Comparison of ENCODE assay signal across 9 cellular contexts in the genomic region with DNA sequence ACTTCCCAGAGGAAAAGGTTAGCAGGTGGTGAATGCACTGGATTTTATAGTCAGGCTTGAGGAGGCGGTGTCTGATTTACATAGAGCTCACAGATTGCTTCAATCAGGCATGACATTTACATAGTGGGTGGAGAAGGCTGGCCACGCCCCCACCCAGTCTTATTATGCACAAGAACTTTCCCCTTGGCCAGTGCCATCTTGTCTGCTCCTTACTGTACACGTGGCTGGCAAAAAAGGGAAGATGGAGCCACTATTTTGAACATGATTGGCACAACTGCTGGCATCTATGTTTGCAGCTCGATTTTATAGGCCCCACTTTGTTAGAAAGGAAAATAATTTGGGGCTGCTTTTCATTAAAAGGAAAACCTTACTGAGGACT. TPM values are rescaled to one million over a fixed set of nuclear protein-coding genes. Genes with fewer than 3 reads are reported as not detected.
DNase-seq lines count a peak whose midpoint lies in the region; ATAC-seq and TF ChIP-seq lines count a peak whose summit lies in the region.
"Had no signal": no experiment of that assay in that cellular context is flagged by ENCODE, and none has a peak within 500 bp of the region (broad histone marks: within the 10 kb centered on the region; RNA-seq: fewer than 3 reads in every experiment).

No MANE protein-coding gene starts in this region.

- no peaks in the 10 kb centered on the region for H3K27me3 Mint-ChIP-seq in CD4-positive, CD25-positive, alpha-beta regulatory T cell
- H3K27me3 Mint-ChIP-seq in endodermal cell (ENCODE audit: insufficient read depth): peaks cover 8% of the 10 kb centered on the region
- peaks cover 0 to 8% (median 1%) of the 10 kb centered on the region in 3 donors for H3K27me3 Mint-ChIP-seq in CD14-positive monocyte (ENCODE audit: low read depth in 3 of 3)

- no peaks in the 10 kb centered on the region for H3K27me3 ChIP-seq in CD4-positive, CD25-positive, alpha-beta regulatory T cell (ENCODE audit: control insufficient read depth, insufficient read depth, low read length)
- no peaks in the 10 kb centered on the region for H3K27me3 ChIP-seq in HAP-1 (ENCODE audit: low read depth)
- peaks cover 5% of the 10 kb centered on the region for H3K27me3 ChIP-seq in endodermal cell (ENCODE audit: control insufficient read depth, insufficient read depth, low read length, poor library complexity, severe bottlenecking)
- H3K27me3 ChIP-seq in aorta (ENCODE audit: control insufficient read depth in 1 of 2, insufficient read depth in 2 of 2, low read length in 1 of 2): no peaks in the 10 kb centered on the region

- peaks cover 0 to 1% (median 0%) of the 10 kb centered on the region in 7 donors for H3K9me3 Mint-ChIP-seq in CD4-positive, CD25-positive, alpha-beta regulatory T cell
- H3K9me3 Mint-ChIP-seq in endodermal cell (no peaks in the 10 kb centered on the region), CD14-positive monocyte (peaks cover 6 to 24% (median 20%) of the 10 kb centered on the region in 7 donors)

- H3K36me3 Mint-ChIP-seq in CD4-positive, CD25-positive, alpha-beta regulatory T cell: no peaks in the 10 kb centered on the region
- H3K36me3 Mint-ChIP-seq in endodermal cell (ENCODE audit: low read depth): no peaks in the 10 kb centered on the region
- peaks cover 3 to 5% of the 10 kb centered on the region in 2 donors for H3K36me3 Mint-ChIP-seq in CD14-positive monocyte

- peaks cover 12% of the 10 kb centered on the region for H3K4me1 ChIP-seq in CD4-positive, CD25-positive, alpha-beta regulatory T cell (ENCODE audit: control insufficient read depth, insufficient read depth, low read length, poor library complexity, severe bottlenecking)
- no peaks in the 10 kb centered on the region for H3K4me1 ChIP-seq in HAP-1
- H3K4me1 ChIP-seq in endodermal cell (ENCODE audit: control insufficient read depth, insufficient read depth, low read length): no peaks in the 10 kb centered on the region
- no peaks in the 10 kb centered on the region for H3K4me1 ChIP-seq in aorta (ENCODE audit: control insufficient read depth in 1 of 2, insufficient read depth in 2 of 2, low read length in 2 of 2)

- H3K9ac ChIP-seq in endodermal cell (ENCODE audit: extremely low read depth, low read length, poor library complexity, severe bottlenecking): no peak overlapping the region
- H3K9ac ChIP-seq: parathyroid adenoma had no signal

- H3K27ac Mint-ChIP-seq in CD4-positive, CD25-positive, alpha-beta regulatory T cell: peak overlapping the region in 2 of 3 donors; percentile 20 to 83
- no peak overlapping the region for H3K27ac Mint-ChIP-seq in endodermal cell
- no peak overlapping the region for H3K27ac Mint-ChIP-seq in CD14-positive monocyte

- 74 to 100% methylated on average over 1 to 4 of the region's 4 CpGs for WGBS in endodermal cell (ENCODE audit: insufficient coverage in 1 of 2, insufficient read length in 1 of 2), 2 experiments
- WGBS in aorta, 2 donors: 65 to 68% methylated on average over 4 of the region's 4 CpGs

- H3K9me3 ChIP-seq in CD4-positive, CD25-positive, alpha-beta regulatory T cell (ENCODE audit: control insufficient read depth in 2 of 2, low read length in 2 of 2): no peaks in the 10 kb centered on the region
- H3K9me3 ChIP-seq in HAP-1 (no peaks in the 10 kb centered on the region), endodermal cell (ENCODE audit: control insufficient read depth, low read length) (no peaks in the 10 kb centered on the region), aorta (ENCODE audit: control insufficient read depth, low read length) (no peaks in the 10 kb centered on the region)

- H3K4me1 Mint-ChIP-seq in CD4-positive, CD25-positive, alpha-beta regulatory T cell: peaks cover 16 to 25% (median 22%) of the 10 kb centered on the region in 4 donors
- H3K4me1 Mint-ChIP-seq in endodermal cell (no peaks in the 10 kb centered on the region), CD14-positive monocyte (peaks cover 5% of the 10 kb centered on the region)

- no peak overlapping the region for H3K27ac ChIP-seq in CD4-positive, CD25-positive, alpha-beta regulatory T cell (ENCODE audit: insufficient read depth, low read length, poor library complexity, severe bottlenecking)
- no peak overlapping the region for H3K27ac ChIP-seq in endodermal cell (ENCODE audit: low read depth, low read length)
- no peak overlapping the region for H3K27ac ChIP-seq in aorta (ENCODE audit: low read depth in 1 of 2, low read length in 2 of 2)
- H3K27ac ChIP-seq: parathyroid adenoma had no signal

- intact Hi-C loops in aorta (cut with DNase I): no loop called here
- intact Hi-C loops in CD14-positive monocyte (cut with micrococcal nuclease): no loop called here

- H3K36me3 ChIP-seq in CD4-positive, CD25-positive, alpha-beta regulatory T cell (ENCODE audit: control insufficient read depth, insufficient read depth, low read length): no peaks in the 10 kb centered on the region
- H3K36me3 ChIP-seq in HAP-1 (replicated peaks) (no peaks in the 10 kb centered on the region), endodermal cell (ENCODE audit: control insufficient read depth, insufficient read depth, low read length) (no peaks in the 10 kb centered on the region), aorta (ENCODE audit: control insufficient read depth in 1 of 2, insufficient read depth in 2 of 2, low read length in 1 of 2) (no peaks in the 10 kb centered on the region)

- no peak overlapping the region for H3K4me3 ChIP-seq in CD4-positive, CD25-positive, alpha-beta regulatory T cell (ENCODE audit: low read depth, low read length)
- H3K4me3 ChIP-seq in HAP-1 (no peak overlapping the region), endodermal cell (ENCODE audit: low read length) (no peak overlapping the region), aorta (ENCODE audit: low read length in 2 of 2) (no peak overlapping the region)

- in situ Hi-C loops in HAP-1 (cut with MboI; ENCODE audit: low sequenced_read_pairs): no loop called here

- TF ChIP-seq CTCF in endodermal cell (conservative IDR thresholded peaks at IDR 0.05) (no peak), CD14-positive monocyte (IDR thresholded peaks at IDR 0.05) (no peak)

- DNase-seq in CD4-positive, CD25-positive, alpha-beta regulatory T cell: peak in 1 of 3 donors; percentile 69
- DNase-seq in HAP-1 (ENCODE audit: low spot score in 2 of 2) (peak; percentile 3 to 60), NCI-H524 treated with DMSO at 0.1 percent for 48 hours (lab: John Stamatoyannopoulos, UW) (peak; percentile 68), endodermal cell (peak; percentile 56), aorta (no peak), activated T-cell treated with anti-CD3 and anti-CD28 coated beads for 4 hours (no peak), CD14-positive monocyte (ENCODE audit: low spot score) (no peak), ecto neural progenitor cell (ENCODE audit: low spot score) (no peak)

- no peak overlapping the region for H3K4me3 Mint-ChIP-seq in CD4-positive, CD25-positive, alpha-beta regulatory T cell
- H3K4me3 Mint-ChIP-seq in endodermal cell: no peak overlapping the region
- H3K4me3 Mint-ChIP-seq in CD14-positive monocyte: no peak overlapping the region

- peak; percentile 31 to 46 for ATAC-seq in CD4-positive, CD25-positive, alpha-beta regulatory T cell (ENCODE audit: low read depth in 2 of 2)
- ATAC-seq in aorta (ENCODE audit: low FRiP score): no peak

RNA-seq across cellular contexts. Expression of a gene that starts 10.9 kb away (rescaled TPM):
- total RNA-seq in CD4-positive, CD25-positive, alpha-beta regulatory T cell: 10.9 TPM
- 10 to 100 TPM; 15.4 to 34.4 (median 19.7) TPM for polyA plus RNA-seq in CD4-positive, CD25-positive, alpha-beta regulatory T cell
- total RNA-seq in endodermal cell (10 to 100 TPM; 61.4 to 87.2 TPM), aorta (100 to 1,000 TPM in 1 of 2 donors, 10 to 100 TPM in 1; 90.0 to 164 TPM)
- 69.8 TPM for polyA plus RNA-seq in endodermal cell (2013, experiment 1 of 2)
- 67.9 TPM for polyA plus RNA-seq in endodermal cell (2013, experiment 2 of 2)
- polyA plus RNA-seq in aorta (100 to 1,000 TPM in 1 of 2 donors, 10 to 100 TPM in 1; 86.0 to 106 TPM), CD14-positive monocyte (1 to 10 TPM; 1.7 to 3.3 TPM)

RNA-seq across cellular contexts. Expression of a gene that starts 34.8 kb away (rescaled TPM):
- total RNA-seq in CD4-positive, CD25-positive, alpha-beta regulatory T cell: 14.8 TPM
- 10 to 100 TPM; 18.5 to 23.7 (median 21.4) TPM for polyA plus RNA-seq in CD4-positive, CD25-positive, alpha-beta regulatory T cell
- total RNA-seq in endodermal cell (10 to 100 TPM; 29.3 to 41.1 TPM), aorta (10 to 100 TPM; 32.7 to 33.6 TPM)
- polyA plus RNA-seq in endodermal cell (2013, experiment 1 of 2): 30.3 TPM
- polyA plus RNA-seq in endodermal cell (2013, experiment 2 of 2): 30.8 TPM
- polyA plus RNA-seq in aorta (10 to 100 TPM; 25.4 to 31.8 TPM), CD14-positive monocyte (10 to 100 TPM; 12.4 to 19.0 TPM)

Comparison
In these comparisons a context has a peak if more than half of its experiments do, and no peak if none do; other contexts are left out.
1. DNase-seq: peak in HAP-1 (2 of 2), NCI-H524 treated with DMSO at 0.1 percent for 48 hours (single experiment) and endodermal cell (single experiment); none in aorta (0 of 2), activated T-cell treated with anti-CD3 and anti-CD28 coated beads for 4 hours (single experiment), CD14-positive monocyte (single experiment) and ecto neural progenitor cell (single experiment).
2. H3K27ac Mint-ChIP-seq: peak in CD4-positive, CD25-positive, alpha-beta regulatory T cell (2 of 3); none in endodermal cell (single experiment) and CD14-positive monocyte (0 of 7).